2 cellular contexts compared by ENCODE assay signal in the genomic region with DNA sequence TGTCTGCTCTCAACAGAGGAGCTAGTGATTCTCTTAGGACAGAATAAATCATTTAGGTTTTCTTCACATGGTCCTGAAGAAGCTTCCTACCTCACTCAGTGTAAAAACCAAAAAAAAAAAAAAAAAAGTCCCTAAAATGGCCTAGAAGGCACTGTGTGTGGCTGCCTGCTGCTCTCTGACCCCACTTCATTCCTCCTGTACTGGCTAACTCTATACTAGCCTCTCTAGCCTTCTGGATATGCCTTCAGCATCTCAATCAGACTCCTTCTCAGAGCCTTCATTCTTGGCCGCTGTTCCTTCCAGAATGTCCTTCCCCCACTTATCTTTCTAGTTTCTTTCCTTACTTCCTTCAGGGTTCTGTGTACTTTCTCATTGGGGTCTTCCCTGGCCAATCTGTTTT.
TF ChIP-seq lines count a peak whose summit lies in the region.

No MANE protein-coding gene starts in this region.

TF ChIP-seq in WTC11, 78 proteins besides CTCF, POLR2A, EP300 and RAD21:
- TF ChIP-seq IRF1 (CRISPR knock-in tag; IDR thresholded peaks at IDR 0.05) (no peak), NR2C2 (CRISPR knock-in tag; IDR thresholded peaks at IDR 0.05) (no peak), ZNF317 (CRISPR knock-in tag; IDR thresholded peaks at IDR 0.05; ENCODE audit: borderline replicate concordance, low read depth) (no peak), CREB1 (CRISPR knock-in tag; IDR thresholded peaks at IDR 0.05) (no peak), ATF6 (CRISPR knock-in tag; IDR thresholded peaks at IDR 0.05) (no peak), ZNF138 (CRISPR knock-in tag; conservative IDR thresholded peaks at IDR 0.05) (no peak), NFYB (CRISPR knock-in tag; conservative IDR thresholded peaks at IDR 0.05; ENCODE audit: low read depth) (no peak), IRF2 (CRISPR knock-in tag; IDR thresholded peaks at IDR 0.05; ENCODE audit: borderline replicate concordance, low read depth) (no peak), ZNF416 (CRISPR knock-in tag; IDR thresholded peaks at IDR 0.05) (no peak), SMAD3 (CRISPR knock-in tag; IDR thresholded peaks at IDR 0.05; ENCODE audit: borderline replicate concordance) (no peak), STAT6 (CRISPR knock-in tag; conservative IDR thresholded peaks at IDR 0.05; ENCODE audit: low read depth) (no peak), KAT7 (CRISPR knock-in tag; IDR thresholded peaks at IDR 0.05; ENCODE audit: borderline replicate concordance) (no peak), ZNF423 (CRISPR knock-in tag; IDR thresholded peaks at IDR 0.05) (no peak), HMGA2 (CRISPR knock-in tag; IDR thresholded peaks at IDR 0.05) (no peak)
- TF ChIP-seq, protein P1, sequence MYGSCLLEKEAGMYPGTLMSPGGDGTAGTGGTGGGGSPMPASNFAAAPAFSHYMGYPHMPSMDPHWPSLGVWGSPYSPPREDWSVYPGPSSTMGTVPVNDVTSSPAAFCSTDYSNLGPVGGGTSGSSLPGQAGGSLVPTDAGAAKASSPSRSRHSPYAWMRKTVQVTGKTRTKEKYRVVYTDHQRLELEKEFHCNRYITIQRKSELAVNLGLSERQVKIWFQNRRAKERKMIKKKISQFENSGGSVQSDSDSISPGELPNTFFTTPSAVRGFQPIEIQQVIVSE (CRISPR knock-in tag; IDR thresholded peaks at IDR 0.05; ENCODE audit: borderline replicate concordance) = no peak
- TF ChIP-seq, protein P2, sequence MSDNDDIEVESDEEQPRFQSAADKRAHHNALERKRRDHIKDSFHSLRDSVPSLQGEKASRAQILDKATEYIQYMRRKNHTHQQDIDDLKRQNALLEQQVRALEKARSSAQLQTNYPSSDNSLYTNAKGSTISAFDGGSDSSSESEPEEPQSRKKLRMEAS (CRISPR knock-in tag; IDR thresholded peaks at IDR 0.05) = no peak
- TF ChIP-seq, protein P3, sequence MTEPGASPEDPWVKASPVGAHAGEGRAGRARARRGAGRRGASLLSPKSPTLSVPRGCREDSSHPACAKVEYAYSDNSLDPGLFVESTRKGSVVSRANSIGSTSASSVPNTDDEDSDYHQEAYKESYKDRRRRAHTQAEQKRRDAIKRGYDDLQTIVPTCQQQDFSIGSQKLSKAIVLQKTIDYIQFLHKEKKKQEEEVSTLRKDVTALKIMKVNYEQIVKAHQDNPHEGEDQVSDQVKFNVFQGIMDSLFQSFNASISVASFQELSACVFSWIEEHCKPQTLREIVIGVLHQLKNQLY (CRISPR knock-in tag; IDR thresholded peaks at IDR 0.05) = no peak
- TF ChIP-seq, protein P4, sequence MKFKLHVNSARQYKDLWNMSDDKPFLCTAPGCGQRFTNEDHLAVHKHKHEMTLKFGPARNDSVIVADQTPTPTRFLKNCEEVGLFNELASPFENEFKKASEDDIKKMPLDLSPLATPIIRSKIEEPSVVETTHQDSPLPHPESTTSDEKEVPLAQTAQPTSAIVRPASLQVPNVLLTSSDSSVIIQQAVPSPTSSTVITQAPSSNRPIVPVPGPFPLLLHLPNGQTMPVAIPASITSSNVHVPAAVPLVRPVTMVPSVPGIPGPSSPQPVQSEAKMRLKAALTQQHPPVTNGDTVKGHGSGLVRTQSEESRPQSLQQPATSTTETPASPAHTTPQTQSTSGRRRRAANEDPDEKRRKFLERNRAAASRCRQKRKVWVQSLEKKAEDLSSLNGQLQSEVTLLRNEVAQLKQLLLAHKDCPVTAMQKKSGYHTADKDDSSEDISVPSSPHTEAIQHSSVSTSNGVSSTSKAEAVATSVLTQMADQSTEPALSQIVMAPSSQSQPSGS (CRISPR knock-in tag; IDR thresholded peaks at IDR 0.05; ENCODE audit: borderline replicate concordance, low read depth) = no peak

TF ChIP-seq in H1, 55 proteins besides CTCF, POLR2A, EP300 and RAD21:
- TF ChIP-seq BACH1 (IDR thresholded peaks at IDR 0.05; ENCODE audit: low read length) = no peak
- TF ChIP-seq FOSL1 (IDR thresholded peaks at IDR 0.05; ENCODE audit: insufficient read depth, low read depth, low read length) = no peak
- no peak for TF ChIP-seq SIRT6 (IDR thresholded peaks at IDR 0.05; ENCODE audit: low read length)
- no peak for TF ChIP-seq CEBPB (IDR thresholded peaks at IDR 0.05; ENCODE audit: low read depth, low read length)
- TF ChIP-seq SAP30 (IDR thresholded peaks at IDR 0.05; ENCODE audit: insufficient read depth, insufficient replicate concordance, low read length) = no peak
